Comparison of ENCODE assay signal across 8 cellular contexts in genomic region chr3:57952208-57952631, GRCh38. TPM values are rescaled to one million over a fixed set of nuclear protein-coding genes. Genes with fewer than 3 reads are reported as not detected.
DNase-seq lines count a peak whose midpoint lies in the region; ATAC-seq and TF ChIP-seq lines count a peak whose summit lies in the region.

No MANE protein-coding gene starts in this region.

- H3K4me1 ChIP-seq in SJCRH30 (peaks cover 26% of the 10 kb centered on the region), ovary (ENCODE audit: insufficient read depth) (peaks cover 8% of the 10 kb centered on the region)
- H3K4me1 ChIP-seq in naive thymus-derived CD4-positive, alpha-beta T cell (ENCODE audit: control insufficient read depth in 2 of 2, insufficient read depth in 2 of 2, low read length in 2 of 2) = no peaks in the 10 kb centered on the region

- DNase-seq in CD14-positive monocyte (ENCODE audit: low spot score) (no peak), SJCRH30 (peak; percentile 59 to 60), glutamatergic neuron (peak; percentile 35), ovary (peak; percentile 33 to 71 (median 46)), NAMALWA (ENCODE audit: low spot score) (no peak), NCI-H345 (lab: John Stamatoyannopoulos, UW) (no peak)
- no peak for DNase-seq in naive thymus-derived CD4-positive, alpha-beta T cell

- H3K9me3 ChIP-seq in SJCRH30 (replicated peaks) (no peaks in the 10 kb centered on the region), ovary (no peaks in the 10 kb centered on the region)
- no peaks in the 10 kb centered on the region for H3K9me3 ChIP-seq in naive thymus-derived CD4-positive, alpha-beta T cell (ENCODE audit: control insufficient read depth in 2 of 3, low read length in 3 of 3)

- peak overlapping the region; percentile 74 for H3K27ac ChIP-seq in SJCRH30
- H3K27ac ChIP-seq in ovary = no peak overlapping the region
- H3K27ac ChIP-seq in naive thymus-derived CD4-positive, alpha-beta T cell (ENCODE audit: low read depth, low read length) = no peak overlapping the region

- TF ChIP-seq POLR2A in ovary (IDR thresholded peaks at IDR 0.05) = no peak

- H3K9me3 Mint-ChIP-seq in CD14-positive monocyte (no peaks in the 10 kb centered on the region), glutamatergic neuron (ENCODE audit: unreplicated experiment) (peaks cover 6% of the 10 kb centered on the region)
- no peaks in the 10 kb centered on the region for H3K9me3 Mint-ChIP-seq in naive thymus-derived CD4-positive, alpha-beta T cell

- no peak for TF ChIP-seq EP300 in ovary (IDR thresholded peaks at IDR 0.05)

- CTCF ChIA-PET in naive thymus-derived CD4-positive, alpha-beta T cell (lab: Charles Lee) = interaction anchor here (0.8 kb wide), 1 partner anchor 14 kb away, joined by 3 read pairs; no protein-coding TSS in a partner anchor

- H3K36me3 Mint-ChIP-seq in CD14-positive monocyte = no peaks in the 10 kb centered on the region
- peaks cover 4% of the 10 kb centered on the region for H3K36me3 Mint-ChIP-seq in glutamatergic neuron (ENCODE audit: unreplicated experiment)
- H3K36me3 Mint-ChIP-seq in naive thymus-derived CD4-positive, alpha-beta T cell = no peaks in the 10 kb centered on the region

- H3K4me3 ChIP-seq in SJCRH30 (no peak overlapping the region), ovary (no peak overlapping the region)
- H3K4me3 ChIP-seq in naive thymus-derived CD4-positive, alpha-beta T cell (ENCODE audit: low read length) = no peak overlapping the region

- intact Hi-C loops in CD14-positive monocyte (cut with micrococcal nuclease) = loop anchor here in 1 of 2 donors (5.0 kb wide), 1 partner anchor 35 kb away; no protein-coding TSS in a partner anchor
- intact Hi-C loops in ovary (cut with DNase I) = no loop called here
- intact Hi-C loops in naive thymus-derived CD4-positive, alpha-beta T cell (cut with micrococcal nuclease) = no loop called here

- no peaks in the 10 kb centered on the region for H3K36me3 ChIP-seq in SJCRH30
- no peaks in the 10 kb centered on the region for H3K36me3 ChIP-seq in ovary
- no peaks in the 10 kb centered on the region for H3K36me3 ChIP-seq in naive thymus-derived CD4-positive, alpha-beta T cell (ENCODE audit: control insufficient read depth in 2 of 3, insufficient read depth in 3 of 3, low read length in 3 of 3)

- TF ChIP-seq CTCF in CD14-positive monocyte (IDR thresholded peaks at IDR 0.05) (no peak), glutamatergic neuron (IDR thresholded peaks at IDR 0.05; ENCODE audit: partially characterized antibody, unreplicated experiment) (no peak), ovary (IDR thresholded peaks at IDR 0.05) (no peak)

- H3K4me1 Mint-ChIP-seq in CD14-positive monocyte = peaks cover 54% of the 10 kb centered on the region
- H3K4me1 Mint-ChIP-seq in glutamatergic neuron (ENCODE audit: low read depth, unreplicated experiment) = peaks cover 6% of the 10 kb centered on the region
- H3K4me1 Mint-ChIP-seq in naive thymus-derived CD4-positive, alpha-beta T cell = peaks cover 0 to 3% (median 0%) of the 10 kb centered on the region in 7 donors

- H3K27me3 ChIP-seq in SJCRH30 (no peaks in the 10 kb centered on the region), ovary (no peaks in the 10 kb centered on the region)
- no peaks in the 10 kb centered on the region for H3K27me3 ChIP-seq in naive thymus-derived CD4-positive, alpha-beta T cell (ENCODE audit: control insufficient read depth in 2 of 2, insufficient read depth in 2 of 2, low read length in 2 of 2)

- H3K27ac Mint-ChIP-seq in CD14-positive monocyte (peak overlapping the region in 5 of 7 donors; percentile 41 to 92 (median 83)), glutamatergic neuron (ENCODE audit: unreplicated experiment) (no peak overlapping the region)
- no peak overlapping the region for H3K27ac Mint-ChIP-seq in naive thymus-derived CD4-positive, alpha-beta T cell

- WGBS in ovary, 3 donors = 26 to 40% (median 36%) methylated on average over 4 of the region's 4 CpGs

- no peak for ATAC-seq in GM18861 (IDR thresholded peaks at IDR 0.05; ENCODE audit: unreplicated experiment)
- no peak for ATAC-seq in naive thymus-derived CD4-positive, alpha-beta T cell

- H3K4me3 Mint-ChIP-seq in CD14-positive monocyte = no peak overlapping the region
- H3K4me3 Mint-ChIP-seq in glutamatergic neuron (ENCODE audit: unreplicated experiment) = no peak overlapping the region
- no peak overlapping the region for H3K4me3 Mint-ChIP-seq in naive thymus-derived CD4-positive, alpha-beta T cell

- POLR2A ChIA-PET in naive thymus-derived CD4-positive, alpha-beta T cell (lab: Charles Lee) = no interaction called here

- peaks cover 0 to 4% (median 4%) of the 10 kb centered on the region in 3 donors for H3K27me3 Mint-ChIP-seq in CD14-positive monocyte (ENCODE audit: low read depth in 3 of 3)
- H3K27me3 Mint-ChIP-seq in glutamatergic neuron (ENCODE audit: unreplicated experiment) = peaks cover 5% of the 10 kb centered on the region
- peaks cover 0 to 12% (median 4%) of the 10 kb centered on the region in 5 donors for H3K27me3 Mint-ChIP-seq in naive thymus-derived CD4-positive, alpha-beta T cell

RNA-seq across cellular contexts. Expression of gene FLNB, which starts 56.0 kb away (rescaled TPM):
- polyA plus RNA-seq in CD14-positive monocyte (1 to 10 TPM in 1 of 2 donors, under 1 TPM in 1; 0.47 to 2.1 TPM), ovary (100 to 1,000 TPM in 1 of 2 donors, 10 to 100 TPM in 1; 78.6 to 190 TPM)
- 22.5 and 24.1 TPM in 2 replicates for total RNA-seq in SJCRH30 (2014; rRNA removed; shearing (Covaris generic))
- total RNA-seq in glutamatergic neuron (ENCODE audit: unreplicated experiment) (75.4 TPM), ovary (100 to 1,000 TPM in 5 of 7 donors, 10 to 100 TPM in 2; 51.9 to 141 (median 126) TPM)
- 10 to 100 TPM; 39.3 to 66.7 (median 64.9) TPM for total RNA-seq in naive thymus-derived CD4-positive, alpha-beta T cell
- 10 to 100 TPM; 15.7 to 42.2 TPM for polyA plus RNA-seq in naive thymus-derived CD4-positive, alpha-beta T cell

Comparison
In these comparisons a context has a peak if more than half of its experiments do, and no peak if none do; other contexts are left out.
1. DNase-seq: peak in SJCRH30 (2 of 2), glutamatergic neuron (single experiment) and ovary (5 of 5); none in CD14-positive monocyte (single experiment), naive thymus-derived CD4-positive, alpha-beta T cell (0 of 9), NAMALWA (single experiment) and NCI-H345 (single experiment).
2. H3K27ac Mint-ChIP-seq: peak in CD14-positive monocyte (5 of 7); none in glutamatergic neuron (single experiment) and naive thymus-derived CD4-positive, alpha-beta T cell (0 of 9).